Comparison of ENCODE assay signal across 1 cellular context in the genomic region with DNA sequence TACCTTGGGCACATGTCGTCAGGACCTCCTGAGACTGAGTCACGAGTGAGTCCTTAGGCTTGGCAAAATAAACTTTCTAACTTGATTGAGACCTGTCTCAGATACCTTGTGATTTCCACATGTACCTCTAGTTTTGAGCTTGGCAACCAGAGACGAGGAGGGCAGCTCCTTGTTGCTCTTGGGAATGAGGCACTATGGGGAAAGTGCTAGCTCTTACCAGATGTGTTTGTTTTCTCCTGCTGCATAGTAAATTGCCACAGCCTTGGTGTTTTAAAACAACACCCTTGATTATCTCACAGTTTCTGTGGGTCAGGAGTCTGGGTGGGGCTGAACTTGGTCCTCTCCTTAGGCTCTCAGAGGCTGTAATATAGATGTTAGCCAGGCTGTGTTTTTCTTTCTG.
TF ChIP-seq lines count a peak whose summit lies in the region.

No MANE protein-coding gene starts in this region.

TF ChIP-seq in SK-N-SH treated with all-trans-retinoic acid at 6 μM for 48 hours, 23 proteins besides CTCF, POLR2A, EP300 and RAD21 (continued from another document):
- TF ChIP-seq, protein P1, sequence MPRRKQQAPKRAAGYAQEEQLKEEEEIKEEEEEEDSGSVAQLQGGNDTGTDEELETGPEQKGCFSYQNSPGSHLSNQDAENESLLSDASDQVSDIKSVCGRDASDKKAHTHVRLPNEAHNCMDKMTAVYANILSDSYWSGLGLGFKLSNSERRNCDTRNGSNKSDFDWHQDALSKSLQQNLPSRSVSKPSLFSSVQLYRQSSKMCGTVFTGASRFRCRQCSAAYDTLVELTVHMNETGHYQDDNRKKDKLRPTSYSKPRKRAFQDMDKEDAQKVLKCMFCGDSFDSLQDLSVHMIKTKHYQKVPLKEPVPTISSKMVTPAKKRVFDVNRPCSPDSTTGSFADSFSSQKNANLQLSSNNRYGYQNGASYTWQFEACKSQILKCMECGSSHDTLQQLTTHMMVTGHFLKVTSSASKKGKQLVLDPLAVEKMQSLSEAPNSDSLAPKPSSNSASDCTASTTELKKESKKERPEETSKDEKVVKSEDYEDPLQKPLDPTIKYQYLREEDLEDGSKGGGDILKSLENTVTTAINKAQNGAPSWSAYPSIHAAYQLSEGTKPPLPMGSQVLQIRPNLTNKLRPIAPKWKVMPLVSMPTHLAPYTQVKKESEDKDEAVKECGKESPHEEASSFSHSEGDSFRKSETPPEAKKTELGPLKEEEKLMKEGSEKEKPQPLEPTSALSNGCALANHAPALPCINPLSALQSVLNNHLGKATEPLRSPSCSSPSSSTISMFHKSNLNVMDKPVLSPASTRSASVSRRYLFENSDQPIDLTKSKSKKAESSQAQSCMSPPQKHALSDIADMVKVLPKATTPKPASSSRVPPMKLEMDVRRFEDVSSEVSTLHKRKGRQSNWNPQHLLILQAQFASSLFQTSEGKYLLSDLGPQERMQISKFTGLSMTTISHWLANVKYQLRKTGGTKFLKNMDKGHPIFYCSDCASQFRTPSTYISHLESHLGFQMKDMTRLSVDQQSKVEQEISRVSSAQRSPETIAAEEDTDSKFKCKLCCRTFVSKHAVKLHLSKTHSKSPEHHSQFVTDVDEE (CRISPR knock-in tag; IDR thresholded peaks at IDR 0.05) = no peak
- TF ChIP-seq, protein P2, sequence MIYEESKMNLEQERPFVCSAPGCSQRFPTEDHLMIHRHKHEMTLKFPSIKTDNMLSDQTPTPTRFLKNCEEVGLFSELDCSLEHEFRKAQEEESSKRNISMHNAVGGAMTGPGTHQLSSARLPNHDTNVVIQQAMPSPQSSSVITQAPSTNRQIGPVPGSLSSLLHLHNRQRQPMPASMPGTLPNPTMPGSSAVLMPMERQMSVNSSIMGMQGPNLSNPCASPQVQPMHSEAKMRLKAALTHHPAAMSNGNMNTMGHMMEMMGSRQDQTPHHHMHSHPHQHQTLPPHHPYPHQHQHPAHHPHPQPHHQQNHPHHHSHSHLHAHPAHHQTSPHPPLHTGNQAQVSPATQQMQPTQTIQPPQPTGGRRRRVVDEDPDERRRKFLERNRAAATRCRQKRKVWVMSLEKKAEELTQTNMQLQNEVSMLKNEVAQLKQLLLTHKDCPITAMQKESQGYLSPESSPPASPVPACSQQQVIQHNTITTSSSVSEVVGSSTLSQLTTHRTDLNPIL (CRISPR knock-in tag; IDR thresholded peaks at IDR 0.05; ENCODE audit: low read depth) = no peak
- no peak for TF ChIP-seq ZNF70 (CRISPR knock-in tag; IDR thresholded peaks at IDR 0.05)
- TF ChIP-seq CSDC2 (CRISPR knock-in tag; IDR thresholded peaks at IDR 0.05) = no peak
- TF ChIP-seq ZFP3 (CRISPR knock-in tag; IDR thresholded peaks at IDR 0.05) = no peak
- TF ChIP-seq GLIS3 (CRISPR knock-in tag; IDR thresholded peaks at IDR 0.05) = no peak
- TF ChIP-seq TOX (CRISPR knock-in tag; IDR thresholded peaks at IDR 0.05; ENCODE audit: borderline replicate concordance) = no peak
- TF ChIP-seq, protein P3, sequence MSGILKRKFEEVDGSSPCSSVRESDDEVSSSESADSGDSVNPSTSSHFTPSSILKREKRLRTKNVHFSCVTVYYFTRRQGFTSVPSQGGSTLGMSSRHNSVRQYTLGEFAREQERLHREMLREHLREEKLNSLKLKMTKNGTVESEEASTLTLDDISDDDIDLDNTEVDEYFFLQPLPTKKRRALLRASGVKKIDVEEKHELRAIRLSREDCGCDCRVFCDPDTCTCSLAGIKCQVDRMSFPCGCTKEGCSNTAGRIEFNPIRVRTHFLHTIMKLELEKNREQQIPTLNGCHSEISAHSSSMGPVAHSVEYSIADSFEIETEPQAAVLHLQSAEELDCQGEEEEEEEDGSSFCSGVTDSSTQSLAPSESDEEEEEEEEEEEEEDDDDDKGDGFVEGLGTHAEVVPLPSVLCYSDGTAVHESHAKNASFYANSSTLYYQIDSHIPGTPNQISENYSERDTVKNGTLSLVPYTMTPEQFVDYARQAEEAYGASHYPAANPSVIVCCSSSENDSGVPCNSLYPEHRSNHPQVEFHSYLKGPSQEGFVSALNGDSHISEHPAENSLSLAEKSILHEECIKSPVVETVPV (CRISPR knock-in tag; IDR thresholded peaks at IDR 0.05) = no peak
- TF ChIP-seq BACH2 (CRISPR knock-in tag; IDR thresholded peaks at IDR 0.05; ENCODE audit: borderline replicate concordance) = no peak
- TF ChIP-seq ZFP30 (CRISPR knock-in tag; IDR thresholded peaks at IDR 0.05) = no peak
TF ChIP-seq in SK-N-SH treated with all-trans-retinoic acid at 6 μM for 48 hours: peak in this region for 0.
